In the genomic region with DNA sequence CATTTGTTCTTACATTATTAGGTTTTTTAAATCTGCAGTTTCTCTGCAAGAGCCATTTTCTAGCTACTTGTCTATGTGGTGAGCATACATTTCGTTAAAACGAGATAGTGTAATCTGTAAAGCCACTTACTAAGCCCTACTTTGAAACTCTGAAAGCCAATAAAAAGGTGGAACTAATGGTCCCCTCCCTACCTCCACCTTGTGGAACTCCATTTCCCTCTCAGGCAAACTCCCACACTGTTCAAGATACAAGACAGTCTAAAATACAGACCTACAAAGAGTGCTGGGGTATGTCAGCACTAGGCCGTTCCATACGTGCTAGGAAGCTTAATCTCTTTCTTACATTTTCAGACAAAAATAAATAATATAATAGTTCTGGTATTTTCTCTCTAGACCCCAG, we compare ENCODE assay signal across 1 cellular context.
TF ChIP-seq lines count a peak whose summit lies in the region.

No MANE protein-coding gene starts in this region.

TF ChIP-seq in WTC11, 78 proteins besides CTCF, POLR2A, EP300 and RAD21 (continued from another document):
- TF ChIP-seq, protein P1, sequence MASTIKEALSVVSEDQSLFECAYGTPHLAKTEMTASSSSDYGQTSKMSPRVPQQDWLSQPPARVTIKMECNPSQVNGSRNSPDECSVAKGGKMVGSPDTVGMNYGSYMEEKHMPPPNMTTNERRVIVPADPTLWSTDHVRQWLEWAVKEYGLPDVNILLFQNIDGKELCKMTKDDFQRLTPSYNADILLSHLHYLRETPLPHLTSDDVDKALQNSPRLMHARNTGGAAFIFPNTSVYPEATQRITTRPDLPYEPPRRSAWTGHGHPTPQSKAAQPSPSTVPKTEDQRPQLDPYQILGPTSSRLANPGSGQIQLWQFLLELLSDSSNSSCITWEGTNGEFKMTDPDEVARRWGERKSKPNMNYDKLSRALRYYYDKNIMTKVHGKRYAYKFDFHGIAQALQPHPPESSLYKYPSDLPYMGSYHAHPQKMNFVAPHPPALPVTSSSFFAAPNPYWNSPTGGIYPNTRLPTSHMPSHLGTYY (CRISPR knock-in tag; IDR thresholded peaks at IDR 0.05): no peak
- TF ChIP-seq NR1H2 (CRISPR knock-in tag; IDR thresholded peaks at IDR 0.05): no peak
- TF ChIP-seq ZNF121 (CRISPR knock-in tag; IDR thresholded peaks at IDR 0.05): no peak
- TF ChIP-seq IRF2 (CRISPR knock-in tag; IDR thresholded peaks at IDR 0.05; ENCODE audit: borderline replicate concordance, low read depth): no peak
- TF ChIP-seq ZNF263 (CRISPR knock-in tag; IDR thresholded peaks at IDR 0.05; ENCODE audit: low read depth): no peak
- no peak for TF ChIP-seq PRDM15 (CRISPR knock-in tag; IDR thresholded peaks at IDR 0.05)
- no peak for TF ChIP-seq NR2C2 (CRISPR knock-in tag; IDR thresholded peaks at IDR 0.05)
- TF ChIP-seq ZNF532 (CRISPR knock-in tag; IDR thresholded peaks at IDR 0.05; ENCODE audit: borderline replicate concordance): no peak
- no peak for TF ChIP-seq JAZF1 (CRISPR knock-in tag; IDR thresholded peaks at IDR 0.05)
- no peak for TF ChIP-seq SMAD3 (CRISPR knock-in tag; IDR thresholded peaks at IDR 0.05; ENCODE audit: borderline replicate concordance)
